9 cellular contexts compared by ENCODE assay signal in the genomic region with DNA sequence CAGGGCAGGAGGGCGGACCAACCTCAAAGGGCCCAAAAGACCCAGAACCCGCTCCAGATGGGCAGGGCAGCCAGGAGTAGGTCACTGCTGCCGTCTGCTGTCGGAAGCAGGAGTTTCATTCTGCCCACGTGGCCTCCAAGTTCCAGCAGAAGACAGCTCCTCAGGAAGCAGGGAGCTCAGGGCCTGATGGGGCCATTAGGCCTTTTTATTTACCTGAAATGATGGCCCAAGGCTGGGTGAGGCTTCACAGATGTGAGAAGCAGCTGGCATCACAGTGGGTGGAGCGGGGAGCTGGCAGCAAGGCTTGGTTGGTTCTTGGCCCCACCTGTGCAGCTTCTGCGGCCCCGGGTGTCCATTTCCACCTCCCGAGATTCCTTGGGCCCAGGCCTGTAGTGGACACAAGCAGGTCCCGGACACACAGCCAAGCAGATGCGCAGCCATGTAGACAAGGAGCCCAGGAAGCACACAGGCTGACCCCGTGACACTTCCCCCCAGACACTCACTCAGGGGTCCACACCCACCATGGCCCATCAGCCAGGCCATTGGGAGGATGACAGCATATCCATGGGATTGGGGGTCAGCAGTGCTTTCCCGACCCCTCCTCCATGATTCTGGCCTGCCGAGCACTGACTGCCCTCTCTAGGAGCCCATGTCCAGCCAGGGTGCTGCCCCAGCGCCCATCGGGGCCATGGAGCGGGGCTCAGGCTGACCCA. TPM values are rescaled to one million over a fixed set of nuclear protein-coding genes. Genes with fewer than 3 reads are reported as not detected.
A peak's percentile ranks its signal among the peaks of the same experiment; 100 is the strongest.
DNase-seq lines count a peak whose midpoint lies in the region; ATAC-seq and TF ChIP-seq lines count a peak whose summit lies in the region.
"Had no signal": no experiment of that assay in that cellular context is flagged by ENCODE, and none has a peak within 500 bp of the region (broad histone marks: within the 10 kb centered on the region; RNA-seq: fewer than 3 reads in every experiment).

No MANE protein-coding gene starts in this region.

- no peak overlapping the region for H3K4me2 ChIP-seq in PC-9

- BruUV-seq in PC-9 (replicated peaks; lab: Mats Ljungman, UMichigan): no TSS peak

- no peaks in the 10 kb centered on the region for H3K36me3 ChIP-seq in PC-9 (ENCODE audit: low read depth)

- H4K20me1 ChIP-seq in PC-9 (ENCODE audit: insufficient read depth): no peaks in the 10 kb centered on the region

- no peak for ATAC-seq in GM21576 (IDR thresholded peaks at IDR 0.05; ENCODE audit: unreplicated experiment)
- no peak for ATAC-seq in HG03442 (IDR thresholded peaks at IDR 0.05; ENCODE audit: unreplicated experiment)
- ATAC-seq in GM19397 (IDR thresholded peaks at IDR 0.05; ENCODE audit: unreplicated experiment): no peak

- H3K4me3 ChIP-seq in PC-9 (no peak overlapping the region), fibroblast of the aortic adventitia (ENCODE audit: low read depth, low read length) (no peak overlapping the region)

- H3K9me2 ChIP-seq in PC-9 (ENCODE audit: insufficient read depth): no peaks in the 10 kb centered on the region

- H2AFZ ChIP-seq in PC-9: no peak overlapping the region

- peak; percentile 68 for TF ChIP-seq CTCF in PC-9 (conservative IDR thresholded peaks at IDR 0.05)
- peak; percentile 92 for TF ChIP-seq CTCF in fibroblast of the aortic adventitia (IDR thresholded peaks at IDR 0.05; ENCODE audit: insufficient read depth, low read length)

- CTCF ChIA-PET in PC-9 (lab: Charles Lee): interaction anchor here (0.7 kb wide), 1 partner anchor 60 kb away, joined by 3 read pairs; no protein-coding TSS in a partner anchor

- intact Hi-C loops in PC-9 (cut with micrococcal nuclease; ENCODE audit: unreplicated experiment) (loop anchor here (1.0 to 5.0 kb wide), 3 partner anchors 50 to 130 kb away; no protein-coding TSS in a partner anchor), posterior cingulate gyrus (cut with DNase I) (loop anchor here (5.0 kb wide), 1 partner anchor 130 kb away; no protein-coding TSS in a partner anchor)

- no peaks in the 10 kb centered on the region for H3K27me3 ChIP-seq in PC-9 (ENCODE audit: insufficient read depth, low read depth)

- no peaks in the 10 kb centered on the region for H3K79me2 ChIP-seq in PC-9 (ENCODE audit: low read depth)

- peak; percentile 35 for DNase-seq in Daoy (ENCODE audit: low read depth)
- peak in 1 of 2 experiments; percentile 45 for DNase-seq in PC-9
- peak; percentile 74 for DNase-seq in fibroblast of the aortic adventitia (ENCODE audit: low read depth)
- peak; percentile 37 to 94 (median 58) for DNase-seq in posterior cingulate gyrus
- no peak for DNase-seq in SW 1271 (lab: John Stamatoyannopoulos, UW)
- DNase-seq: activated naive CD8-positive, alpha-beta T cell treated with anti-CD3 and anti-CD28 coated beads, Interleukin-2, amount 10 ng/mL, durations not matched to agents 7 days and 5 days had no signal

- POLR2A ChIA-PET in PC-9 (lab: Charles Lee; ENCODE audit: unreplicated experiment): no interaction called here

- H3F3A ChIP-seq in PC-9 (ENCODE audit: insufficient read depth, low read depth): no peaks in the 10 kb centered on the region

- no peaks in the 10 kb centered on the region for H3K4me1 ChIP-seq in PC-9 (replicated peaks; ENCODE audit: insufficient read depth)

- H3K9me3 ChIP-seq in PC-9 (ENCODE audit: insufficient read depth, low read depth): no peaks in the 10 kb centered on the region

- no peak overlapping the region for H3K27ac ChIP-seq in PC-9

RNA-seq across cellular contexts. Expression of a gene that starts 26.4 kb away (rescaled TPM):
- total RNA-seq in Daoy (2014; rRNA removed; shearing (Covaris generic)): not detected in 2 replicates
- total RNA-seq in PC-9 (2021) (1.5 and 1.7 TPM in 2 replicates), fibroblast of the aortic adventitia (ENCODE audit: low replicate concordance) (0.16 and 0.27 TPM in 2 replicates)

Comparison
In these comparisons a context has a peak if more than half of its experiments do, and no peak if none do; other contexts are left out.
1. DNase-seq: peak in Daoy (single experiment), fibroblast of the aortic adventitia (single experiment) and posterior cingulate gyrus (10 of 10); none in SW 1271 (0 of 2).